In genomic region chr9:83459830-83460229, GRCh38 we compare ENCODE assay signal across 31 cellular contexts.
"Had no signal": no experiment of that assay in that cellular context is flagged by ENCODE, and none has a peak within 500 bp of the region (broad histone marks: within the 10 kb centered on the region; RNA-seq: fewer than 3 reads in every experiment).

No MANE protein-coding gene starts in this region.

- H3K4me3 ChIP-seq: adrenal gland, ascending aorta, breast epithelium, cardiac muscle cell, coronary artery, dorsolateral prefrontal cortex, esophagus muscularis mucosa, gastrocnemius medialis, heart left ventricle had no signal

- DNase-seq: activated CD4-positive, alpha-beta memory T cell treated with anti-CD3 and anti-CD28 coated beads for 36 hours; activated CD4-positive, alpha-beta T cell treated with anti-CD3 and anti-CD28 coated beads for 36 hours; activated CD4-positive, alpha-beta T cell treated with anti-CD3 and anti-CD28 coated beads, Interleukin-2, amount 10 ng/mL, durations not matched to agents 24 days and 14 days; activated CD4-positive, CD25-positive, alpha-beta regulatory T cell; activated CD4-positive, CD25-positive, alpha-beta regulatory T cell treated with anti-CD3 and anti-CD28 coated beads, Interleukin-2, amount 50 U/mL, for 72 hours; activated CD8-positive, alpha-beta memory T cell treated with anti-CD3 and anti-CD28 coated beads, Interleukin-2, amount 10 ng/mL, durations not matched to agents 7 days and 5 days; activated CD8-positive, alpha-beta memory T cell treated with anti-CD3 and anti-CD28 coated beads, Interleukin-2, amount 50 U/mL, for 4 hours; activated CD8-positive, alpha-beta T cell treated with anti-CD3 and anti-CD28 coated beads, Interleukin-2, amount 10 ng/mL, durations not matched to agents 7 days and 5 days; activated effector memory CD4-positive, alpha-beta T cell treated with anti-CD3 and anti-CD28 coated beads, Interleukin-2, amount 50 U/mL, for 16 hours; activated naive CD4-positive, alpha-beta T cell treated with anti-CD3 and anti-CD28 coated beads for 36 hours; activated naive CD8-positive, alpha-beta T cell treated with anti-CD3 and anti-CD28 coated beads for 36 hours; activated naive CD8-positive, alpha-beta T cell treated with anti-CD3 and anti-CD28 coated beads, Interleukin-2, amount 50 U/mL, for 24 hours; activated T-cell treated with anti-CD3 and anti-CD28 coated beads, Interleukin-2, amount 50 U/mL, for 1 hour; activated T-cell treated with anti-CD3 and anti-CD28 coated beads, Interleukin-2, amount 50 U/mL, for 48 hours; adrenal gland; dorsolateral prefrontal cortex; effector memory CD4-positive, alpha-beta T cell; endodermal cell; erythroblast; foreskin keratinocyte; gastrocnemius medialis; glutamatergic neuron; heart left ventricle; T-helper 1 cell; T-helper 17 cell; T1000 had no signal

- H3K27ac ChIP-seq: adrenal gland, ascending aorta, breast epithelium, cardiac muscle cell, coronary artery, dorsolateral prefrontal cortex, esophagus muscularis mucosa, foreskin keratinocyte, gastrocnemius medialis, heart left ventricle had no signal

- H3K4me1 ChIP-seq: adrenal gland, ascending aorta, breast epithelium, esophagus muscularis mucosa, foreskin keratinocyte, gastrocnemius medialis, heart left ventricle had no signal

- H3K9me3 ChIP-seq: adrenal gland, ascending aorta, gastrocnemius medialis had no signal

- H3K36me3 ChIP-seq: adrenal gland, ascending aorta, breast epithelium, cardiac muscle cell, esophagus muscularis mucosa, gastrocnemius medialis, heart left ventricle had no signal

- H3K27me3 ChIP-seq: adrenal gland, ascending aorta, breast epithelium, cardiac muscle cell, dorsolateral prefrontal cortex, esophagus muscularis mucosa, foreskin keratinocyte, gastrocnemius medialis, heart left ventricle had no signal
